Comparison of ENCODE assay signal across 1 cellular context in the genomic region with DNA sequence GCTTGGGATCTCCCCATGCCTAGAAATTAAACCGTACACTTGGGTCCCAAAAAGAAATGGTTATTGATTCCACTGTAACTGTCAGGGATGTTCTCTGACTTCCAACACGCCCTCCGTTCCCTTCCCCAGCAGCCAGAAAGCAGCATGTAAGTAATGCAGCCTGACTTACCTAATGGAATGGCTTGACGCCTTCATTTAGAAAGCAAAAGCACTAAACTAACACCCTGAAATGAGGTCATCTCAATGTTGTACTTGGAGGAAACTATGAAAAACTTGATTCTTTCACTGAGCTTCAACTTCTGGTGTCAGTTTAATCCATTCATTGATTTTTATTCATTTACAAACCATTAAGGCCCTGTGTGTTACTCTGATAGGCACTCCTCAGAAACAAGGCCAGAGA.
TF ChIP-seq lines count a peak whose summit lies in the region.

No MANE protein-coding gene starts in this region.

TF ChIP-seq in K562, 482 proteins besides CTCF, POLR2A, EP300 and RAD21 (continued from another document):
- TF ChIP-seq ARID4B (CRISPR knock-in tag; IDR thresholded peaks at IDR 0.05) (no peak), ARHGAP35 (IDR thresholded peaks at IDR 0.05; ENCODE audit: partially characterized antibody) (no peak), PTBP1 (IDR thresholded peaks at IDR 0.05; ENCODE audit: low read depth, low read length) (no peak), PURB (CRISPR knock-in tag; IDR thresholded peaks at IDR 0.05; ENCODE audit: low read depth) (no peak), NFRKB (IDR thresholded peaks at IDR 0.05; ENCODE audit: low read depth) (no peak)
